20 cellular contexts compared by ENCODE assay signal in the genomic region with DNA sequence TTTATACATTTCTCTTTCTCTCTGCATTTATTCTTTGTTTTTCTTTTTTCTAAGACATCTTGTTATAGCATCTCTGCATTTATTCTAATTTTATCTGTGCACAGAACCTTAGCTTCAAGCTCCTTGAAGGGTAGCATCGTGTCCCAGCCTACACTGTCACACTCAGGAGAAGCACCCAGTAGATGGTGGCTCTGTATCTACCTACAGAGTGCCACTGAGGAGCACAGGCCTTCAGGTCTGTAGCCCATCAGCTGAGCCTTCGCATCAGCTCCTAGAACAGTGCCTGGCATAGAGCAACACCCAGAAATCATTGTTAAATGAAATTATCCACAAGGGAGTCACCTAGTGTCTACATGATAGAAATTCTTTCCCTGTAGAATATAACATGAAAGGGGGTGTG.
DNase-seq lines count a peak whose midpoint lies in the region; ATAC-seq, FAIRE-seq and TF ChIP-seq lines count a peak whose summit lies in the region.
"Had no signal": no experiment of that assay in that cellular context is flagged by ENCODE, and none has a peak within 500 bp of the region (broad histone marks: within the 10 kb centered on the region; RNA-seq: fewer than 3 reads in every experiment).

No MANE protein-coding gene starts in this region.

- H3K4me1 ChIP-seq in Karpas-422 (ENCODE audit: low read length) (peaks cover 43% of the 10 kb centered on the region), psoas muscle (peaks cover 47% of the 10 kb centered on the region), BE2C (0 out of 2 replicates have a peak, but pooled peaks cover 4% of the 10 kb centered on the region)
- H3K4me1 ChIP-seq: prostate gland had no signal

- H3K4me1 Mint-ChIP-seq in activated CD4-positive, alpha-beta T cell treated with anti-CD3 and anti-CD28 coated beads, Interleukin-2, amount 10 ng/mL, durations not matched to agents 7 days and 5 days, result peaks cover 69% of the 10 kb centered on the region

- no peaks in the 10 kb centered on the region for H3K9me3 Mint-ChIP-seq in activated CD4-positive, alpha-beta T cell treated with anti-CD3 and anti-CD28 coated beads, Interleukin-2, amount 10 ng/mL, durations not matched to agents 7 days and 5 days
- H3K9me3 Mint-ChIP-seq: nephron progenitor cell had no signal

- H3K9ac ChIP-seq in Karpas-422 (ENCODE audit: low read length), result no peak overlapping the region

- H4K20me1 ChIP-seq in Karpas-422 (ENCODE audit: insufficient read depth, low read depth, low read length), result no peaks in the 10 kb centered on the region; the same call in 1 of the 2 replicates

- peaks cover 100% of the 10 kb centered on the region for H3K79me2 ChIP-seq in Karpas-422 (ENCODE audit: low read length)

- no peaks in the 10 kb centered on the region for H3K9me3 ChIP-seq in Karpas-422 (ENCODE audit: low read length)
- no peaks in the 10 kb centered on the region for H3K9me3 ChIP-seq in psoas muscle
- H3K9me3 ChIP-seq in BE2C, result no peaks in the 10 kb centered on the region
- H3K9me3 ChIP-seq: gastroesophageal sphincter, lower lobe of right lung, prostate gland had no signal

- WGBS in psoas muscle, 3 donors, result 83 to 94% (median 83%) methylated on average over 2 of the region's 2 CpGs

- DNase-seq in activated CD4-positive, alpha-beta T cell treated with anti-CD3 and anti-CD28 coated beads, Interleukin-2, amount 10 ng/mL, durations not matched to agents 7 days and 5 days, result no peak
- no peak for DNase-seq in activated CD4-positive, alpha-beta T cell treated with anti-CD3 and anti-CD28 coated beads, Interleukin-2, amount 50 U/mL, for 1 hour
- DNase-seq in Karpas-422 (no peak), psoas muscle (no peak), BE2C (no peak), HTR-8/SVneo (ENCODE audit: insufficient read length, low spot score) (no peak), NCI-H2029 (lab: John Stamatoyannopoulos, UW) (no peak)
- DNase-seq: activated CD8-positive, alpha-beta memory T cell treated with anti-CD3 and anti-CD28 coated beads, Interleukin-2, amount 50 U/mL, for 48 hours; aorta; EL; lower lobe of right lung; NCI-H1048; nephron progenitor cell; stimulated activated naive CD4-positive, alpha-beta T cell had no signal

- H3K4me2 ChIP-seq in Karpas-422 (ENCODE audit: low read depth, low read length, poor library complexity, severe bottlenecking), result no peak overlapping the region

- POLR2A ChIA-PET in activated CD4-positive, alpha-beta T cell treated with anti-CD3 and anti-CD28 coated beads, Interleukin-2, amount 10 ng/mL, durations not matched to agents 7 days and 5 days (lab: Charles Lee), result no interaction called here

- intact Hi-C loops in psoas muscle (cut with DNase I), result loop anchor here in 1 of 2 donors (5.0 kb wide), 1 partner anchor 40 kb away; no protein-coding TSS in a partner anchor

- H3K36me3 Mint-ChIP-seq in activated CD4-positive, alpha-beta T cell treated with anti-CD3 and anti-CD28 coated beads, Interleukin-2, amount 10 ng/mL, durations not matched to agents 7 days and 5 days (ENCODE audit: low read depth), result peaks cover 62% of the 10 kb centered on the region

- no peak for TF ChIP-seq CTCF in psoas muscle (IDR thresholded peaks at IDR 0.05)
- no peak for TF ChIP-seq CTCF in BE2C (IDR thresholded peaks at IDR 0.05; ENCODE audit: low read depth, low read length)

- CTCF ChIA-PET in activated CD4-positive, alpha-beta T cell treated with anti-CD3 and anti-CD28 coated beads, Interleukin-2, amount 10 ng/mL, durations not matched to agents 7 days and 5 days (lab: Charles Lee), result interaction anchor here (0.6 to 4.8 kb wide), 3 partner anchors 8 to 23 kb away, joined by 3 to 23 read pairs (median 12); no protein-coding TSS in a partner anchor

- no peak overlapping the region for H3K4me3 Mint-ChIP-seq in activated CD4-positive, alpha-beta T cell treated with anti-CD3 and anti-CD28 coated beads, Interleukin-2, amount 10 ng/mL, durations not matched to agents 7 days and 5 days
- H3K4me3 Mint-ChIP-seq: nephron progenitor cell had no signal

- H3K27me3 Mint-ChIP-seq in activated CD4-positive, alpha-beta T cell treated with anti-CD3 and anti-CD28 coated beads, Interleukin-2, amount 10 ng/mL, durations not matched to agents 7 days and 5 days, result no peaks in the 10 kb centered on the region

- H3K27ac Mint-ChIP-seq in activated CD4-positive, alpha-beta T cell treated with anti-CD3 and anti-CD28 coated beads, Interleukin-2, amount 10 ng/mL, durations not matched to agents 7 days and 5 days, result peak overlapping the region; percentile 81
- H3K27ac Mint-ChIP-seq: nephron progenitor cell had no signal

- H3K9me2 ChIP-seq in Karpas-422 (replicated peaks; ENCODE audit: insufficient read depth, low read length), result no peaks in the 10 kb centered on the region

- peaks cover 65% of the 10 kb centered on the region; the same call in 1 of the 2 replicates for H3K36me3 ChIP-seq in Karpas-422 (ENCODE audit: insufficient read depth, low read length)
- peaks cover 0 to 24% of the 10 kb centered on the region in 2 donors for H3K36me3 ChIP-seq in psoas muscle (ENCODE audit: insufficient read depth in 1 of 2, low read depth in 1 of 2)
- H3K36me3 ChIP-seq in BE2C, result no peaks in the 10 kb centered on the region
- H3K36me3 ChIP-seq: prostate gland had no signal

- peak overlapping the region; percentile 41 for H3K27ac ChIP-seq in Karpas-422 (ENCODE audit: low read length)
- peak overlapping the region; percentile 29 for H3K27ac ChIP-seq in angular gyrus (ENCODE audit: low read depth, low read length)
- H3K27ac ChIP-seq in psoas muscle, result peak overlapping the region; percentile 94
- H3K27ac ChIP-seq: gastroesophageal sphincter, lower lobe of right lung, prostate gland, VCaP had no signal

- no peak overlapping the region for H2AFZ ChIP-seq in Karpas-422 (ENCODE audit: low read length)

- H3K27me3 ChIP-seq in Karpas-422 (ENCODE audit: low read length) (no peaks in the 10 kb centered on the region), psoas muscle (ENCODE audit: insufficient read depth in 3 of 3, low read length in 2 of 3) (no peaks in the 10 kb centered on the region), BE2C (no peaks in the 10 kb centered on the region)
- H3K27me3 ChIP-seq: gastroesophageal sphincter had no signal

- no peak for ATAC-seq in psoas muscle
- ATAC-seq: gastroesophageal sphincter, K562, lower lobe of right lung had no signal

- no peak for FAIRE-seq in HTR-8/SVneo (lab: Jason Lieb, UNC)
- FAIRE-seq: K562, RCC 7860 had no signal

- no peak overlapping the region for H3K4me3 ChIP-seq in Karpas-422 (ENCODE audit: low read length)
- H3K4me3 ChIP-seq in psoas muscle, result peak overlapping the region; percentile 81
- H3K4me3 ChIP-seq in BE2C (ENCODE audit: low read depth, low read length), result no peak overlapping the region
- H3K4me3 ChIP-seq: gastroesophageal sphincter, K562, lower lobe of right lung, prostate gland had no signal

Comparison
In these comparisons a context has a peak if more than half of its experiments do, and no peak if none do; other contexts are left out.
1. H3K27ac ChIP-seq: peak in every context shown above with its lines; median percentile 94 in psoas muscle; 41 in Karpas-422; 29 in angular gyrus.